1 cellular context compared by ENCODE assay signal in the genomic region with DNA sequence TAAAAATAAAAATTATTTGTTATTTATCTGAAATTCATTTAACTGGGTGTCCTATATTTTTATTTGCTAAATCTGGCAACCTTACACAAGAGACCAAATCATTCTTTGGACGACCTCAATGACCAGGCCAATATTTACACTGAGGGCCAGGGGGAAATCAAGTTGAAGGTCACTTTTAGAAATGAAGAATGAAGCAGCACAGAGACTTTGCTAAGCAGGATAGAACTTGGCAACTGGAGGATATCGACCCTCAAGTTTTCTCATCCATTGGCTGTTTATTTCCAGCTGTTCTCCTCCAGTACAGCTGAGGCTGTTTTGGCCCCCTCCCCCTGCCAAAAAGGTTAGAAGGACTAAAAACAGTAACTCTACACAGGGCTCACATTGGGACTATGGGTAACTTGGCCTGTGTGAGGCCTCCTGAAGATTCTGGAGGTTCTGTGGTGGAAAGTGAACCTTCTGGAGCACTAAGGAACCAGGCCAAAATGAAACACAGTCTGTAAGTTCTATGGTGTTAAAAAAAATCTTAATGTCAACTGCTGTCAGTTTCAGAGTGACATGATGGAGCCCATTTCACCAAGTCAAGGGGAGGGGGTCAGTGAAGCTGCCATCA.
TF ChIP-seq lines count a peak whose summit lies in the region.

No MANE protein-coding gene starts in this region.

TF ChIP-seq in HepG2, 621 proteins besides CTCF, POLR2A, EP300 and RAD21 (continued from another document and continues in another):
- TF ChIP-seq, protein P1, sequence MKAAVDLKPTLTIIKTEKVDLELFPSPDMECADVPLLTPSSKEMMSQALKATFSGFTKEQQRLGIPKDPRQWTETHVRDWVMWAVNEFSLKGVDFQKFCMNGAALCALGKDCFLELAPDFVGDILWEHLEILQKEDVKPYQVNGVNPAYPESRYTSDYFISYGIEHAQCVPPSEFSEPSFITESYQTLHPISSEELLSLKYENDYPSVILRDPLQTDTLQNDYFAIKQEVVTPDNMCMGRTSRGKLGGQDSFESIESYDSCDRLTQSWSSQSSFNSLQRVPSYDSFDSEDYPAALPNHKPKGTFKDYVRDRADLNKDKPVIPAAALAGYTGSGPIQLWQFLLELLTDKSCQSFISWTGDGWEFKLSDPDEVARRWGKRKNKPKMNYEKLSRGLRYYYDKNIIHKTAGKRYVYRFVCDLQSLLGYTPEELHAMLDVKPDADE (CRISPR knock-in tag; IDR thresholded peaks at IDR 0.05) = no peak
- TF ChIP-seq POLR2G (IDR thresholded peaks at IDR 0.05; ENCODE audit: low read depth, low read length) (no peak), GABPB1 (CRISPR knock-in tag; IDR thresholded peaks at IDR 0.05) (no peak), EZH2 (conservative IDR thresholded peaks at IDR 0.05; ENCODE audit: low read depth, low read length) (no peak), EED (CRISPR knock-in tag; IDR thresholded peaks at IDR 0.05) (no peak), RFX5 (IDR thresholded peaks at IDR 0.05; ENCODE audit: low read depth, low read length) (no peak), KLF15 (CRISPR knock-in tag; IDR thresholded peaks at IDR 0.05; ENCODE audit: borderline replicate concordance) (no peak), NCOA5 (CRISPR knock-in tag; IDR thresholded peaks at IDR 0.05) (no peak), NFYC (CRISPR knock-in tag; IDR thresholded peaks at IDR 0.05) (no peak), AGO1 (IDR thresholded peaks at IDR 0.05; ENCODE audit: low read depth, low read length, poor library complexity, severe bottlenecking) (no peak), ZNF775 (CRISPR knock-in tag; IDR thresholded peaks at IDR 0.05; ENCODE audit: borderline replicate concordance) (no peak), KLF13 (CRISPR knock-in tag; IDR thresholded peaks at IDR 0.05) (no peak), STAG1 (CRISPR knock-in tag; IDR thresholded peaks at IDR 0.05) (peak; percentile 29; the same call in 1 of the 2 replicates), ZBTB7A (CRISPR knock-in tag; IDR thresholded peaks at IDR 0.05) (no peak), ZSCAN30 (CRISPR knock-in tag; IDR thresholded peaks at IDR 0.05) (no peak), PHF5A (CRISPR knock-in tag; IDR thresholded peaks at IDR 0.05; ENCODE audit: low read depth, unreplicated experiment) (peak; percentile 65), MIER2 (CRISPR knock-in tag; IDR thresholded peaks at IDR 0.05) (no peak), SRSF9 (IDR thresholded peaks at IDR 0.05; ENCODE audit: borderline replicate concordance, insufficient read depth, low read depth, low read length, poor library complexity, severe bottlenecking) (no peak), ZNF572 (CRISPR knock-in tag; IDR thresholded peaks at IDR 0.05) (no peak), SETDB1 (CRISPR knock-in tag; IDR thresholded peaks at IDR 0.05; ENCODE audit: borderline replicate concordance) (no peak), ISL2 (CRISPR knock-in tag; IDR thresholded peaks at IDR 0.05) (peak; percentile 90), CEBPG (CRISPR knock-in tag; IDR thresholded peaks at IDR 0.05) (peak; percentile 62), ZSCAN31 (CRISPR knock-in tag; IDR thresholded peaks at IDR 0.05; ENCODE audit: low read depth) (no peak), NR2F2 (IDR thresholded peaks at IDR 0.05; ENCODE audit: borderline replicate concordance, low read depth) (peak; percentile 97), ZNF329 (CRISPR knock-in tag; IDR thresholded peaks at IDR 0.05; ENCODE audit: low read depth) (no peak)
- TF ChIP-seq, protein P2, sequence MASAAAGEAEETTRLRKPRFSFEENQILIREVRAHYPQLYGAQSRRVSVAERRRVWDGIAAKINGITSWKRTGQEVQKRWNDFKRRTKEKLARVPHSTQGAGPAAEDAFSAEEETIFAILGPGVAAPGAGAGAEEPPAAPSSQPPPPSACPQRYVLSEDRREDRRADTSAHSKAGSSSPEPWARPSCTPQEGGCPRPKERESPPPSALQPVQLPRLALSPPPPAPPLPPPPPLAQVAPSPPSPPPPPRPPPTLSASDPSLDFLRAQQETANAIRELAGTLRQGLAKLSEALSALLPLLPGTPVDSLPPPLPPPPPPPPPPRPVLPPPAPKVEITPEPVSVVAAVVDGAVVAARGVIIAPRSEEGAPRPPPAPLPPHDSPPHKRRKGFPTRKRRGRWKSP (CRISPR knock-in tag; IDR thresholded peaks at IDR 0.05) = 0 out of 2 replicates have a peak, but pooled peaks have one; percentile 18
- TF ChIP-seq, protein P3, sequence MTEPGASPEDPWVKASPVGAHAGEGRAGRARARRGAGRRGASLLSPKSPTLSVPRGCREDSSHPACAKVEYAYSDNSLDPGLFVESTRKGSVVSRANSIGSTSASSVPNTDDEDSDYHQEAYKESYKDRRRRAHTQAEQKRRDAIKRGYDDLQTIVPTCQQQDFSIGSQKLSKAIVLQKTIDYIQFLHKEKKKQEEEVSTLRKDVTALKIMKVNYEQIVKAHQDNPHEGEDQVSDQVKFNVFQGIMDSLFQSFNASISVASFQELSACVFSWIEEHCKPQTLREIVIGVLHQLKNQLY (CRISPR knock-in tag; IDR thresholded peaks at IDR 0.05) = peak; percentile 62; the same call in 1 of the 2 replicates
- TF ChIP-seq, protein P4, sequence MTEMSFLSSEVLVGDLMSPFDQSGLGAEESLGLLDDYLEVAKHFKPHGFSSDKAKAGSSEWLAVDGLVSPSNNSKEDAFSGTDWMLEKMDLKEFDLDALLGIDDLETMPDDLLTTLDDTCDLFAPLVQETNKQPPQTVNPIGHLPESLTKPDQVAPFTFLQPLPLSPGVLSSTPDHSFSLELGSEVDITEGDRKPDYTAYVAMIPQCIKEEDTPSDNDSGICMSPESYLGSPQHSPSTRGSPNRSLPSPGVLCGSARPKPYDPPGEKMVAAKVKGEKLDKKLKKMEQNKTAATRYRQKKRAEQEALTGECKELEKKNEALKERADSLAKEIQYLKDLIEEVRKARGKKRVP (CRISPR knock-in tag; IDR thresholded peaks at IDR 0.05) = peak in 1 of 2 experiments; percentile 36; a peak in 1 of 4 replicates
- TF ChIP-seq, protein P5, sequence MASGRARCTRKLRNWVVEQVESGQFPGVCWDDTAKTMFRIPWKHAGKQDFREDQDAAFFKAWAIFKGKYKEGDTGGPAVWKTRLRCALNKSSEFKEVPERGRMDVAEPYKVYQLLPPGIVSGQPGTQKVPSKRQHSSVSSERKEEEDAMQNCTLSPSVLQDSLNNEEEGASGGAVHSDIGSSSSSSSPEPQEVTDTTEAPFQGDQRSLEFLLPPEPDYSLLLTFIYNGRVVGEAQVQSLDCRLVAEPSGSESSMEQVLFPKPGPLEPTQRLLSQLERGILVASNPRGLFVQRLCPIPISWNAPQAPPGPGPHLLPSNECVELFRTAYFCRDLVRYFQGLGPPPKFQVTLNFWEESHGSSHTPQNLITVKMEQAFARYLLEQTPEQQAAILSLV (CRISPR knock-in tag; IDR thresholded peaks at IDR 0.05; ENCODE audit: borderline replicate concordance) = no peak
- TF ChIP-seq, protein P6, sequence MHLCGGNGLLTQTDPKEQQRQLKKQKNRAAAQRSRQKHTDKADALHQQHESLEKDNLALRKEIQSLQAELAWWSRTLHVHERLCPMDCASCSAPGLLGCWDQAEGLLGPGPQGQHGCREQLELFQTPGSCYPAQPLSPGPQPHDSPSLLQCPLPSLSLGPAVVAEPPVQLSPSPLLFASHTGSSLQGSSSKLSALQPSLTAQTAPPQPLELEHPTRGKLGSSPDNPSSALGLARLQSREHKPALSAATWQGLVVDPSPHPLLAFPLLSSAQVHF (CRISPR knock-in tag; IDR thresholded peaks at IDR 0.05) = no peak
- TF ChIP-seq, protein P7, sequence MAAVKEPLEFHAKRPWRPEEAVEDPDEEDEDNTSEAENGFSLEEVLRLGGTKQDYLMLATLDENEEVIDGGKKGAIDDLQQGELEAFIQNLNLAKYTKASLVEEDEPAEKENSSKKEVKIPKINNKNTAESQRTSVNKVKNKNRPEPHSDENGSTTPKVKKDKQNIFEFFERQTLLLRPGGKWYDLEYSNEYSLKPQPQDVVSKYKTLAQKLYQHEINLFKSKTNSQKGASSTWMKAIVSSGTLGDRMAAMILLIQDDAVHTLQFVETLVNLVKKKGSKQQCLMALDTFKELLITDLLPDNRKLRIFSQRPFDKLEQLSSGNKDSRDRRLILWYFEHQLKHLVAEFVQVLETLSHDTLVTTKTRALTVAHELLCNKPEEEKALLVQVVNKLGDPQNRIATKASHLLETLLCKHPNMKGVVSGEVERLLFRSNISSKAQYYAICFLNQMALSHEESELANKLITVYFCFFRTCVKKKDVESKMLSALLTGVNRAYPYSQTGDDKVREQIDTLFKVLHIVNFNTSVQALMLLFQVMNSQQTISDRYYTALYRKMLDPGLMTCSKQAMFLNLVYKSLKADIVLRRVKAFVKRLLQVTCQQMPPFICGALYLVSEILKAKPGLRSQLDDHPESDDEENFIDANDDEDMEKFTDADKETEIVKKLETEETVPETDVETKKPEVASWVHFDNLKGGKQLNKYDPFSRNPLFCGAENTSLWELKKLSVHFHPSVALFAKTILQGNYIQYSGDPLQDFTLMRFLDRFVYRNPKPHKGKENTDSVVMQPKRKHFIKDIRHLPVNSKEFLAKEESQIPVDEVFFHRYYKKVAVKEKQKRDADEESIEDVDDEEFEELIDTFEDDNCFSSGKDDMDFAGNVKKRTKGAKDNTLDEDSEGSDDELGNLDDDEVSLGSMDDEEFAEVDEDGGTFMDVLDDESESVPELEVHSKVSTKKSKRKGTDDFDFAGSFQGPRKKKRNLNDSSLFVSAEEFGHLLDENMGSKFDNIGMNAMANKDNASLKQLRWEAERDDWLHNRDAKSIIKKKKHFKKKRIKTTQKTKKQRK (IDR thresholded peaks at IDR 0.05; ENCODE audit: low read length) = no peak
- TF ChIP-seq, protein P8, sequence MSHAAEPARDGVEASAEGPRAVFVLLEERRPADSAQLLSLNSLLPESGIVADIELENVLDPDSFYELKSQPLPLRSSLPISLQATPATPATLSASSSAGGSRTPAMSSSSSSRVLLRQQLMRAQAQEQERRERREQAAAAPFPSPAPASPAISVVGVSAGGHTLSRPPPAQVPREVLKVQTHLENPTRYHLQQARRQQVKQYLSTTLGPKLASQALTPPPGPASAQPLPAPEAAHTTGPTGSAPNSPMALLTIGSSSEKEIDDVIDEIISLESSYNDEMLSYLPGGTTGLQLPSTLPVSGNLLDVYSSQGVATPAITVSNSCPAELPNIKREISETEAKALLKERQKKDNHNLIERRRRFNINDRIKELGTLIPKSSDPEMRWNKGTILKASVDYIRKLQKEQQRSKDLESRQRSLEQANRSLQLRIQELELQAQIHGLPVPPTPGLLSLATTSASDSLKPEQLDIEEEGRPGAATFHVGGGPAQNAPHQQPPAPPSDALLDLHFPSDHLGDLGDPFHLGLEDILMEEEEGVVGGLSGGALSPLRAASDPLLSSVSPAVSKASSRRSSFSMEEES (CRISPR knock-in tag; IDR thresholded peaks at IDR 0.05) = peak; percentile 32; the same call in 1 of the 2 replicates
- TF ChIP-seq, protein P9, sequence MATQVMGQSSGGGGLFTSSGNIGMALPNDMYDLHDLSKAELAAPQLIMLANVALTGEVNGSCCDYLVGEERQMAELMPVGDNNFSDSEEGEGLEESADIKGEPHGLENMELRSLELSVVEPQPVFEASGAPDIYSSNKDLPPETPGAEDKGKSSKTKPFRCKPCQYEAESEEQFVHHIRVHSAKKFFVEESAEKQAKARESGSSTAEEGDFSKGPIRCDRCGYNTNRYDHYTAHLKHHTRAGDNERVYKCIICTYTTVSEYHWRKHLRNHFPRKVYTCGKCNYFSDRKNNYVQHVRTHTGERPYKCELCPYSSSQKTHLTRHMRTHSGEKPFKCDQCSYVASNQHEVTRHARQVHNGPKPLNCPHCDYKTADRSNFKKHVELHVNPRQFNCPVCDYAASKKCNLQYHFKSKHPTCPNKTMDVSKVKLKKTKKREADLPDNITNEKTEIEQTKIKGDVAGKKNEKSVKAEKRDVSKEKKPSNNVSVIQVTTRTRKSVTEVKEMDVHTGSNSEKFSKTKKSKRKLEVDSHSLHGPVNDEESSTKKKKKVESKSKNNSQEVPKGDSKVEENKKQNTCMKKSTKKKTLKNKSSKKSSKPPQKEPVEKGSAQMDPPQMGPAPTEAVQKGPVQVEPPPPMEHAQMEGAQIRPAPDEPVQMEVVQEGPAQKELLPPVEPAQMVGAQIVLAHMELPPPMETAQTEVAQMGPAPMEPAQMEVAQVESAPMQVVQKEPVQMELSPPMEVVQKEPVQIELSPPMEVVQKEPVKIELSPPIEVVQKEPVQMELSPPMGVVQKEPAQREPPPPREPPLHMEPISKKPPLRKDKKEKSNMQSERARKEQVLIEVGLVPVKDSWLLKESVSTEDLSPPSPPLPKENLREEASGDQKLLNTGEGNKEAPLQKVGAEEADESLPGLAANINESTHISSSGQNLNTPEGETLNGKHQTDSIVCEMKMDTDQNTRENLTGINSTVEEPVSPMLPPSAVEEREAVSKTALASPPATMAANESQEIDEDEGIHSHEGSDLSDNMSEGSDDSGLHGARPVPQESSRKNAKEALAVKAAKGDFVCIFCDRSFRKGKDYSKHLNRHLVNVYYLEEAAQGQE (IDR thresholded peaks at IDR 0.05; ENCODE audit: borderline replicate concordance in 1 of 2, low read depth in 1 of 2, low read length in 2 of 2) = peak in 1 of 2 experiments; percentile 53; a peak in 1 of 4 replicates
- TF ChIP-seq, protein P10, sequence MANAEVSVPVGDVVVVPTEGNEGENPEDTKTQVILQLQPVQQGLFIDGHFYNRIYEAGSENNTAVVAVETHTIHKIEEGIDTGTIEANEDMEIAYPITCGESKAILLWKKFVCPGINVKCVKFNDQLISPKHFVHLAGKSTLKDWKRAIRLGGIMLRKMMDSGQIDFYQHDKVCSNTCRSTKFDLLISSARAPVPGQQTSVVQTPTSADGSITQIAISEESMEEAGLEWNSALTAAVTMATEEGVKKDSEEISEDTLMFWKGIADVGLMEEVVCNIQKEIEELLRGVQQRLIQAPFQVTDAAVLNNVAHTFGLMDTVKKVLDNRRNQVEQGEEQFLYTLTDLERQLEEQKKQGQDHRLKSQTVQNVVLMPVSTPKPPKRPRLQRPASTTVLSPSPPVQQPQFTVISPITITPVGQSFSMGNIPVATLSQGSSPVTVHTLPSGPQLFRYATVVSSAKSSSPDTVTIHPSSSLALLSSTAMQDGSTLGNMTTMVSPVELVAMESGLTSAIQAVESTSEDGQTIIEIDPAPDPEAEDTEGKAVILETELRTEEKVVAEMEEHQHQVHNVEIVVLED (CRISPR knock-in tag; IDR thresholded peaks at IDR 0.05; ENCODE audit: borderline replicate concordance) = no peak
- TF ChIP-seq, protein P11, sequence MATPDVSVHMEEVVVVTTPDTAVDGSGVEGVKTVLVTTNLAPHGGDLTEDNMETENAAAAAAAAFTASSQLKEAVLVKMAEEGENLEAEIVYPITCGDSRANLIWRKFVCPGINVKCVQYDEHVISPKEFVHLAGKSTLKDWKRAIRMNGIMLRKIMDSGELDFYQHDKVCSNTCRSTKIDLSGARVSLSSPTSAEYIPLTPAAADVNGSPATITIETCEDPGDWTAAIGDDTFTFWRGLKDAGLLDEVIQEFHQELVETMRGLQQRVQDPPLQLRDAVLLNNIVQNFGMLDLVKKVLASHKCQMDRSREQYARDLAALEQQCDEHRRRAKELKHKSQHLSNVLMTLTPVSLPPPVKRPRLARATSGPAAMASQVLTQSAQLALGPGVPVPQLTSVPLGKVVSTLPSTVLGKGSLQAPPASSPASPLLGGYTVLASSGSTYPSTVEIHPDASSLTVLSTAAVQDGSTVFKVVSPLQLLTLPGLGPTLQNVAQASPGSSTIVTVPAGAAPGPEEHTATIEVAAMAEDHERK (CRISPR knock-in tag; IDR thresholded peaks at IDR 0.05; ENCODE audit: low read depth) = no peak
- TF ChIP-seq, protein P12, sequence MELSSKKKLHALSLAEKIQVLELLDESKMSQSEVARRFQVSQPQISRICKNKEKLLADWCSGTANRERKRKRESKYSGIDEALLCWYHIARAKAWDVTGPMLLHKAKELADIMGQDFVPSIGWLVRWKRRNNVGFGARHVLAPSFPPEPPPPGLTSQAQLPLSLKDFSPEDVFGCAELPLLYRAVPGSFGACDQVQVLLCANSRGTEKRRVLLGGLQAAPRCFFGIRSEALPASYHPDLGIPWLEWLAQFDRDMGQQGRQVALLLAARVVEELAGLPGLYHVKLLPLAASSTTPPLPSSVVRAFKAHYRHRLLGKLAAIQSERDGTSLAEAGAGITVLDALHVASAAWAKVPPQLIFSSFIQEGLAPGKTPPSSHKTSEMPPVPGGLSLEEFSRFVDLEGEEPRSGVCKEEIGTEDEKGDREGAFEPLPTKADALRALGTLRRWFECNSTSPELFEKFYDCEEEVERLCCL (CRISPR knock-in tag; IDR thresholded peaks at IDR 0.05; ENCODE audit: borderline replicate concordance) = 0 out of 2 replicates have a peak, but pooled peaks have one; percentile 66
